16 cellular contexts compared by ENCODE assay signal in genomic region chr19:49189259-49189658, GRCh38. TPM values are rescaled to one million over a fixed set of nuclear protein-coding genes. Genes with fewer than 3 reads are reported as not detected.
"Had no signal": no experiment of that assay in that cellular context is flagged by ENCODE, and none has a peak within 500 bp of the region (broad histone marks: within the 10 kb centered on the region; RNA-seq: fewer than 3 reads in every experiment).

No MANE protein-coding gene starts in this region.

- H3K27me3 ChIP-seq: ascending aorta had no signal

- H3K27ac ChIP-seq: ascending aorta had no signal

- H3K4me3 Mint-ChIP-seq: activated naive CD8-positive, alpha-beta T cell; activated T-cell treated with anti-CD3 and anti-CD28 coated beads, Interleukin-2, amount 50 U/mL, for 4 hours; natural killer cell; stimulated activated naive B cell treated with anti-CD40 and anti-IgM and Interleukin-4, amounts not matched to agents 10 μg/mL and 1 μg/mL and 100 μg/mL, for 72 hours; T-helper 17 cell had no signal

- H3K9me3 ChIP-seq: ascending aorta had no signal

- H3K27ac Mint-ChIP-seq: activated naive CD8-positive, alpha-beta T cell; natural killer cell; progenitor cell of endocrine pancreas; stimulated activated naive B cell treated with anti-CD40 and anti-IgM and Interleukin-4, amounts not matched to agents 10 μg/mL and 1 μg/mL and 100 μg/mL, for 72 hours; T-helper 17 cell had no signal

- DNase-seq: activated gamma-delta T cell; activated T-cell treated with anti-CD3 and anti-CD28 coated beads, Interleukin-2, amount 50 U/mL, for 4 hours; foreskin melanocyte; head of caudate nucleus; natural killer cell; nucleus accumbens; stimulated activated CD4-positive, alpha-beta T cell treated with anti-CD3 and anti-CD28 coated beads, Interleukin-2, amount 100 ng/mL, for 24 hours; stimulated activated naive B cell treated with anti-CD40 and anti-IgM and Interleukin-4, amounts not matched to agents 10 μg/mL and 1 μg/mL and 100 μg/mL, for 72 hours; substantia nigra; T-helper 17 cell; trophoblast cell had no signal

- H3K4me3 ChIP-seq: ascending aorta had no signal

- ATAC-seq: activated CD4-positive, CD25-positive, alpha-beta regulatory T cell treated with anti-CD3 and anti-CD28 coated beads, Interleukin-2, amount 50 U/mL, for 24 hours; activated T-cell treated with anti-CD3 and anti-CD28 coated beads, Interleukin-2, amount 50 U/mL, for 4 hours; natural killer cell; sciatic nerve; stimulated activated naive B cell treated with anti-CD40 and anti-IgM and Interleukin-4, amounts not matched to agents 10 μg/mL and 1 μg/mL and 100 μg/mL, for 72 hours; T-helper 17 cell had no signal

- H3K9me3 Mint-ChIP-seq: natural killer cell had no signal

- H3K27me3 Mint-ChIP-seq: activated naive CD8-positive, alpha-beta T cell had no signal

- H3K4me1 ChIP-seq: ascending aorta had no signal

- H3K36me3 Mint-ChIP-seq: activated naive CD8-positive, alpha-beta T cell; natural killer cell; stimulated activated naive B cell treated with anti-CD40 and anti-IgM and Interleukin-4, amounts not matched to agents 10 μg/mL and 1 μg/mL and 100 μg/mL, for 72 hours had no signal

RNA-seq across cellular contexts. Expression of gene HRC, which starts 34.1 kb away (rescaled TPM):
- total RNA-seq: activated T-cell treated with anti-CD3 and anti-CD28 coated beads, Interleukin-2, amount 50 U/mL, for 4 hours; ascending aorta; natural killer cell; T-helper 17 cell had no signal
